ENCODE assay signal across 9 cellular contexts in genomic region chr15:62624541-62625399, GRCh38.
DNase-seq lines count a peak whose midpoint lies in the region; ATAC-seq and TF ChIP-seq lines count a peak whose summit lies in the region.
"Had no signal": no experiment of that assay in that cellular context is flagged by ENCODE, and none has a peak within 500 bp of the region (broad histone marks: within the 10 kb centered on the region; RNA-seq: fewer than 3 reads in every experiment).

No MANE protein-coding gene starts in this region.

- peaks cover 0 to 20% (median 18%) of the 10 kb centered on the region in 4 donors for H3K4me1 ChIP-seq in stomach

- intact Hi-C loops in stomach (cut with DNase I; ENCODE audit: low total_unique reads) = no loop called here

- TF ChIP-seq CTCF in fibroblast of the aortic adventitia (IDR thresholded peaks at IDR 0.05; ENCODE audit: insufficient read depth, low read length) = no peak
- TF ChIP-seq CTCF in stomach (IDR thresholded peaks at IDR 0.05) = no peak

- peak overlapping the region; percentile 44 for H3K4me3 ChIP-seq in fibroblast of the aortic adventitia (ENCODE audit: low read depth, low read length)
- peak overlapping the region in 1 of 4 donors; percentile 14 for H3K4me3 ChIP-seq in stomach
- H3K4me3 ChIP-seq: SJSA1 had no signal

- TF ChIP-seq EP300 in stomach (IDR thresholded peaks at IDR 0.05) = no peak

- ATAC-seq in GM18870 (IDR thresholded peaks at IDR 0.05; ENCODE audit: unreplicated experiment) = peak; percentile 57
- no peak for ATAC-seq in GM21526 (IDR thresholded peaks at IDR 0.05; ENCODE audit: low FRiP score, unreplicated experiment)

- DNase-seq in NAMALWA (ENCODE audit: low spot score) = peak; percentile 2
- DNase-seq in fibroblast of the aortic adventitia (ENCODE audit: low read depth) = peak; percentile 63
- DNase-seq in stomach = no peak
- DNase-seq in SIG-M5 (lab: John Stamatoyannopoulos, UW) = no peak
- DNase-seq in activated effector memory CD4-positive, alpha-beta T cell treated with Interleukin-2 at 50 U/mL for 16 hours = no peak
- DNase-seq: stimulated activated CD4-positive, alpha-beta T cell treated with anti-CD3 and anti-CD28 coated beads, Interleukin-4, amount 100 ng/mL, for 4 hours had no signal

- H3K27ac ChIP-seq in stomach = peak overlapping the region in 4 of 5 donors; percentile 7 to 62 (median 36)
- H3K27ac ChIP-seq: SJSA1 had no signal

- H3K27me3 ChIP-seq in stomach = no peaks in the 10 kb centered on the region
- H3K27me3 ChIP-seq: SJSA1 had no signal

- 42 to 60% (median 55%) methylated on average over 7 of the region's 7 CpGs for WGBS in stomach, 5 donors

- H3K9me3 ChIP-seq in stomach = no peaks in the 10 kb centered on the region
- H3K9me3 ChIP-seq: SJSA1 had no signal

- no peak for TF ChIP-seq POLR2A in stomach (IDR thresholded peaks at IDR 0.05)

- no peaks in the 10 kb centered on the region for H3K36me3 ChIP-seq in stomach
- H3K36me3 ChIP-seq: SJSA1 had no signal

Comparison
In these comparisons a context has a peak if more than half of its experiments do, and no peak if none do; other contexts are left out.
1. DNase-seq: peak in NAMALWA (single experiment) and fibroblast of the aortic adventitia (single experiment); none in stomach (single experiment), SIG-M5 (single experiment) and activated effector memory CD4-positive, alpha-beta T cell treated with Interleukin-2 at 50 U/mL for 16 hours (single experiment).